Comparison of ENCODE assay signal across 34 cellular contexts in genomic region chr3:123313889-123314288, GRCh38.
DNase-seq lines count a peak whose midpoint lies in the region; ATAC-seq and TF ChIP-seq lines count a peak whose summit lies in the region.
"Had no signal": no experiment of that assay in that cellular context is flagged by ENCODE, and none has a peak within 500 bp of the region (broad histone marks: within the 10 kb centered on the region; RNA-seq: fewer than 3 reads in every experiment).

No MANE protein-coding gene starts in this region.

- H3K36me3 Mint-ChIP-seq in chondrocyte (ENCODE audit: low read depth) = peaks cover 16% of the 10 kb centered on the region
- H3K36me3 Mint-ChIP-seq: immature natural killer cell had no signal

- H3K4me1 ChIP-seq in osteoblast (ENCODE audit: insufficient read depth, low read length) (no peaks in the 10 kb centered on the region), testis (no peaks in the 10 kb centered on the region)
- H3K4me1 ChIP-seq: pancreas, SJCRH30 had no signal

- 82 to 100% methylated on average over 2 to 5 of the region's 5 CpGs for WGBS in testis, 2 donors

- H3K27ac Mint-ChIP-seq in chondrocyte (ENCODE audit: unreplicated experiment) = no peak overlapping the region
- H3K27ac Mint-ChIP-seq: effector memory CD8-positive, alpha-beta T cell; immature natural killer cell had no signal

- intact Hi-C loops in left ventricle myocardium superior (cut with micrococcal nuclease) (no loop called here), testis (cut with DNase I; ENCODE audit: low total_unique reads) (no loop called here)

- H3K27me3 ChIP-seq in osteoblast (ENCODE audit: insufficient read depth, low read length) (peaks cover 62% of the 10 kb centered on the region), testis (no peaks in the 10 kb centered on the region)
- H3K27me3 ChIP-seq: ascending aorta, pancreas had no signal

- no peaks in the 10 kb centered on the region for H3K36me3 ChIP-seq in osteoblast (ENCODE audit: insufficient read depth, low read length)
- no peaks in the 10 kb centered on the region for H3K36me3 ChIP-seq in testis (ENCODE audit: low read depth, missing control alignments)
- H3K36me3 ChIP-seq: MG63, SJCRH30, WERI-Rb-1 had no signal

- no peaks in the 10 kb centered on the region for H3K9me3 Mint-ChIP-seq in chondrocyte (ENCODE audit: low read depth)
- H3K9me3 Mint-ChIP-seq: effector memory CD8-positive, alpha-beta T cell; immature natural killer cell; neural crest cell had no signal

- no peaks in the 10 kb centered on the region for H3K79me2 ChIP-seq in osteoblast (ENCODE audit: insufficient read depth, low read length)

- no peak overlapping the region for H3K4me3 ChIP-seq in osteoblast (ENCODE audit: insufficient read depth, low read length)
- no peak overlapping the region for H3K4me3 ChIP-seq in testis
- H3K4me3 ChIP-seq: ascending aorta, cardiac muscle cell, MG63, pancreas, SJCRH30, smooth muscle cell, thoracic aorta had no signal

- no peak overlapping the region for H3K27ac ChIP-seq in osteoblast (ENCODE audit: low read depth, low read length)
- no peak overlapping the region for H3K27ac ChIP-seq in testis
- H3K27ac ChIP-seq: 22Rv1, cardiac muscle cell, pancreas, SJCRH30, WERI-Rb-1 had no signal

- ATAC-seq in left ventricle myocardium superior = peak; percentile 72
- ATAC-seq: effector memory CD8-positive, alpha-beta T cell; left lobe of liver; pancreas had no signal

- peaks cover 33% of the 10 kb centered on the region for H3K27me3 Mint-ChIP-seq in chondrocyte (ENCODE audit: low read depth)

- H3K4me3 Mint-ChIP-seq in chondrocyte (ENCODE audit: unreplicated experiment) = no peak overlapping the region
- H3K4me3 Mint-ChIP-seq: effector memory CD8-positive, alpha-beta T cell; immature natural killer cell; neural crest cell had no signal

- H4K20me1 ChIP-seq in osteoblast (ENCODE audit: insufficient read depth, low read length) = no peaks in the 10 kb centered on the region

- H3K9me3 ChIP-seq in osteoblast (ENCODE audit: low read depth, low read length) (no peaks in the 10 kb centered on the region), testis (no peaks in the 10 kb centered on the region)
- H3K9me3 ChIP-seq: ascending aorta, MG63, pancreas, SJCRH30, thoracic aorta had no signal

- H3K4me1 Mint-ChIP-seq in chondrocyte (ENCODE audit: low read depth) = peaks cover 7% of the 10 kb centered on the region
- H3K4me1 Mint-ChIP-seq: immature natural killer cell, neural crest cell had no signal

- no peak for TF ChIP-seq POLR2A in testis (IDR thresholded peaks at IDR 0.05)

- no peak overlapping the region for H2AFZ ChIP-seq in osteoblast (ENCODE audit: low read length)

- no peak for TF ChIP-seq CTCF in chondrocyte (IDR thresholded peaks at IDR 0.05)
- TF ChIP-seq CTCF in osteoblast (IDR thresholded peaks at IDR 0.05; ENCODE audit: extremely low read depth, low read depth, low read length) = no peak
- no peak for TF ChIP-seq CTCF in testis (IDR thresholded peaks at IDR 0.05)

- H3K4me2 ChIP-seq in osteoblast (ENCODE audit: insufficient read depth, low read length) = no peak overlapping the region
- H3K4me2 ChIP-seq: smooth muscle cell had no signal

- DNase-seq in NCI-H146 (lab: John Stamatoyannopoulos, UW) = peak; percentile 42
- DNase-seq in NCI-H146 treated with DMSO at 0.1 percent for 48 hours (lab: John Stamatoyannopoulos, UW; ENCODE audit: unreplicated experiment) = no peak
- peak; percentile 17 for DNase-seq in chondrocyte (ENCODE audit: low spot score)
- peak; percentile 54 for DNase-seq in left ventricle myocardium superior
- peak; percentile 45 for DNase-seq in osteoblast (ENCODE audit: insufficient read length, low spot score, missing footprints)
- DNase-seq in testis = no peak
- DNase-seq in NCI-H510A (lab: John Stamatoyannopoulos, UW) = no peak
- DNase-seq in SIG-M5 (lab: John Stamatoyannopoulos, UW) = no peak
- DNase-seq: activated CD4-positive, alpha-beta T cell treated with anti-CD3 and anti-CD28 coated beads for 48 hours; activated effector memory CD4-positive, alpha-beta T cell treated with anti-CD3 and anti-CD28 coated beads, Interleukin-2, amount 50 U/mL, for 16 hours; activated T-cell treated with anti-CD3 and anti-CD28 coated beads, Interleukin-2, amount 50 U/mL, for 1 hour; DND-41; effector memory CD8-positive, alpha-beta T cell; erythroblast; immature natural killer cell; KG1; mesenchymal stem cell; MG63; NCI-H226; retina; SJCRH30; stimulated activated CD4-positive, alpha-beta T cell treated with anti-CD3 and anti-CD28 coated beads, Interleukin-1b, Interleukin-23, amount 100 ng/mL, for 48 hours; stimulated activated naive CD4-positive, alpha-beta T cell treated with Interleukin-2 at 50 U/mL for 16 hours; SW 1271; T1000; WERI-Rb-1 had no signal

Comparison
In these comparisons a context has a peak if more than half of its experiments do, and no peak if none do; other contexts are left out.
1. DNase-seq: peak in NCI-H146 (single experiment), chondrocyte (single experiment), left ventricle myocardium superior (single experiment) and osteoblast (single experiment); none in NCI-H146 treated with DMSO at 0.1 percent for 48 hours (single experiment), testis (single experiment), NCI-H510A (single experiment) and SIG-M5 (single experiment).